In genomic region chr3:66998899-66999235, GRCh38 we compare ENCODE assay signal across 8 cellular contexts. TPM values are rescaled to one million over a fixed set of nuclear protein-coding genes. Genes with fewer than 3 reads are reported as not detected.
A peak's percentile ranks its signal among the peaks of the same experiment; 100 is the strongest.
DNase-seq lines count a peak whose midpoint lies in the region; ATAC-seq and TF ChIP-seq lines count a peak whose summit lies in the region.

No MANE protein-coding gene starts in this region.

- peaks cover 15% of the 10 kb centered on the region for H3K36me3 Mint-ChIP-seq in natural killer cell treated with Interleukin-12 subunit alpha and Interleukin-12 subunit beta and Interleukin-15 and Interleukin-18, amount 100 ng/mL, for 72 hours

- peaks cover 5% of the 10 kb centered on the region; the same call in 1 of the 2 replicates for H3K36me3 ChIP-seq in BE2C

- no peaks in the 10 kb centered on the region for H3K9me3 Mint-ChIP-seq in natural killer cell treated with Interleukin-12 subunit alpha and Interleukin-12 subunit beta and Interleukin-15 and Interleukin-18, amount 100 ng/mL, for 72 hours

- H3K4me3 ChIP-seq in BE2C (ENCODE audit: low read depth, low read length) = peak overlapping the region; percentile 72
- H3K4me3 ChIP-seq in LNCaP clone FGC (ENCODE audit: low read depth, low read length) = peak overlapping the region; percentile 65
- H3K4me3 ChIP-seq in choroid plexus epithelial cell (ENCODE audit: low read depth, low read length) = peak overlapping the region; percentile 90

- H3K27ac Mint-ChIP-seq in natural killer cell treated with Interleukin-12 subunit alpha and Interleukin-12 subunit beta and Interleukin-15 and Interleukin-18, amount 100 ng/mL, for 72 hours = peak overlapping the region; percentile 80 to 83

- H3K27me3 Mint-ChIP-seq in natural killer cell treated with Interleukin-12 subunit alpha and Interleukin-12 subunit beta and Interleukin-15 and Interleukin-18, amount 100 ng/mL, for 72 hours = peaks cover 3 to 12% of the 10 kb centered on the region in 2 donors

- TF ChIP-seq CTCF in BE2C (IDR thresholded peaks at IDR 0.05; ENCODE audit: low read depth, low read length) (no peak), LNCaP clone FGC (IDR thresholded peaks at IDR 0.05; ENCODE audit: control insufficient read depth, extremely low read depth, insufficient read depth) (no peak), choroid plexus epithelial cell (conservative IDR thresholded peaks at IDR 0.05; ENCODE audit: low read depth, low read length) (no peak)

- peaks cover 22 to 27% of the 10 kb centered on the region in 2 donors for H3K4me1 Mint-ChIP-seq in natural killer cell treated with Interleukin-12 subunit alpha and Interleukin-12 subunit beta and Interleukin-15 and Interleukin-18, amount 100 ng/mL, for 72 hours (ENCODE audit: low read depth in 2 of 2)

- H3K27me3 ChIP-seq in BE2C = peaks cover 3% of the 10 kb centered on the region; the same call in 1 of the 2 replicates

- H3K9me3 ChIP-seq in BE2C = no peaks in the 10 kb centered on the region

- peak overlapping the region; percentile 93 for H3K4me3 Mint-ChIP-seq in natural killer cell treated with Interleukin-12 subunit alpha and Interleukin-12 subunit beta and Interleukin-15 and Interleukin-18, amount 100 ng/mL, for 72 hours

- ATAC-seq in natural killer cell treated with Interleukin-12 subunit alpha and Interleukin-12 subunit beta and Interleukin-15 and Interleukin-18, amount 100 ng/mL, for 72 hours = no peak
- ATAC-seq in HG03108 (IDR thresholded peaks at IDR 0.05; ENCODE audit: unreplicated experiment) (no peak), GM19397 (IDR thresholded peaks at IDR 0.05; ENCODE audit: unreplicated experiment) (no peak)

- H3K4me1 ChIP-seq in BE2C = no peaks in the 10 kb centered on the region

- no peak for DNase-seq in BE2C
- DNase-seq in LNCaP clone FGC (ENCODE audit: low read depth) = no peak
- DNase-seq in choroid plexus epithelial cell (ENCODE audit: low read depth) = no peak
- DNase-seq in natural killer cell treated with Interleukin-12 subunit alpha and Interleukin-12 subunit beta and Interleukin-15 and Interleukin-18, amount 100 ng/mL, for 72 hours (ENCODE audit: low spot score) = no peak
- DNase-seq in NCI-H774 (lab: John Stamatoyannopoulos, UW) = no peak
- no peak for DNase-seq in NOMO-1 (lab: John Stamatoyannopoulos, UW; ENCODE audit: unreplicated experiment in 2 of 2)

RNA-seq across cellular contexts. Expression of gene KBTBD8, which starts 0.8 kb away (rescaled TPM):
- polyA plus RNA-seq in BE2C (2012; ENCODE audit: insufficient read depth, insufficient read length, low read depth) = 2.2 TPM
- 10 to 100 TPM; 16.0 to 24.5 TPM for total RNA-seq in natural killer cell treated with Interleukin-12 subunit alpha and Interleukin-12 subunit beta and Interleukin-15 and Interleukin-18, amount 100 ng/mL, for 72 hours
